12 cellular contexts compared by ENCODE assay signal in the genomic region with DNA sequence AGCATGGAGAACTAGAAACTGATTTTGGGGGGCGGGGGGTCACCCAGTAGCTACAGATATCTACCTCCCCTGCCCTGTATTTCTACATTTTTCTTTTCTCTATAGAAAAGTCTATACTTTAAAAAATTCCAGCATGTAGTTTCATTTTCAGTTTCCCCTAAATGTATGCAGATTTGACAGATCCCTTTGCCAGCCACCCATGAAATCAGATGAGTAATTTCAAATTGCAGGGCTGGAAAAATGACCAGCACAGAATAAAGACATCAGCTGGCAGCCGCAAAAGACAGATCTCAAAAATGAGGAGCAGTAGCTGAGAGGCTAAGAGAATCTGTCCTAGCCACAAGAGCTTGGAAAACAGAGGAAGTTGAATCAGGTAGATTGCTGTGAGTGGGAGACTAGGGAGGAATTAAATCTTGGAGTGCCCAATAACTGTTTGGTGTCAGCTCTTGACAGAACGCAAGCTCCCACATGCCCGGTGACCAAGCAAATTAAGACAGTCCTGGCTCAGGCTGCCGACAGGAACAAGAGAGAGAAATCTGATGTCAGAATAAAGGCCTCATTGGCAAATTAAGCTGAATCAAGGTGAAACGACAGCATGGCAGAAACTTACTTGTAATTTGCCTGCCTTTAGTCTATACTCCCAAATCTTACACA. TPM values are rescaled to one million over a fixed set of nuclear protein-coding genes. Genes with fewer than 3 reads are reported as not detected.
DNase-seq lines count a peak whose midpoint lies in the region; ATAC-seq and TF ChIP-seq lines count a peak whose summit lies in the region.
"Had no signal": no experiment of that assay in that cellular context is flagged by ENCODE, and none has a peak within 500 bp of the region (broad histone marks: within the 10 kb centered on the region; RNA-seq: fewer than 3 reads in every experiment).

No MANE protein-coding gene starts in this region.

- H3K79me2 ChIP-seq in GM23248 (ENCODE audit: insufficient read depth) (no peaks in the 10 kb centered on the region), PC-3 (ENCODE audit: low read length) (no peaks in the 10 kb centered on the region)

- H3K36me3 Mint-ChIP-seq in activated T-helper 17 cell treated with anti-CD3 and anti-CD28 coated beads, Interleukin-2, amount 50 U/mL, for 72 hours (ENCODE audit: low read depth), result no peaks in the 10 kb centered on the region
- H3K36me3 Mint-ChIP-seq: activated naive CD4-positive, alpha-beta T cell treated with anti-CD3 and anti-CD28 coated beads, Interleukin-2, amount 50 U/mL, for 24 hours; CD8-positive, alpha-beta memory T cell had no signal

- DNase-seq in AG08395 (ENCODE audit: low spot score) (peak; percentile 35), GM23248 (peak; percentile 27), heart right ventricle (peak in 1 of 2 donors; percentile 19), PC-3 (no peak), NCI-H146 treated with DMSO at 0.1 percent for 48 hours (lab: John Stamatoyannopoulos, UW; ENCODE audit: unreplicated experiment) (no peak)
- DNase-seq: activated CD4-positive, alpha-beta T cell treated with anti-CD3 and anti-CD28 coated beads, Interleukin-2, amount 50 U/mL, for 4 hours; CD8-positive, alpha-beta memory T cell had no signal

- no peak overlapping the region for H3K9ac ChIP-seq in GM23248
- no peak overlapping the region for H3K9ac ChIP-seq in PC-3 (ENCODE audit: low read length)

- H2AFZ ChIP-seq in GM23248 (no peak overlapping the region), PC-3 (ENCODE audit: low read length) (no peak overlapping the region)

- H3K27me3 ChIP-seq in GM23248 (replicated peaks; ENCODE audit: insufficient read depth) (peaks cover 4% of the 10 kb centered on the region; the same call in 1 of the 2 replicates), heart right ventricle (no peaks in the 10 kb centered on the region), PC-3 (ENCODE audit: low read length) (no peaks in the 10 kb centered on the region)

- in situ Hi-C loops in GM23248 (cut with MboI), result no loop called here

- no peaks in the 10 kb centered on the region for H3K9me3 Mint-ChIP-seq in activated T-helper 17 cell treated with anti-CD3 and anti-CD28 coated beads, Interleukin-2, amount 50 U/mL, for 72 hours
- H3K9me3 Mint-ChIP-seq: activated naive CD4-positive, alpha-beta T cell treated with anti-CD3 and anti-CD28 coated beads, Interleukin-2, amount 50 U/mL, for 24 hours; CD8-positive, alpha-beta memory T cell had no signal

- H3K27ac ChIP-seq in GM23248 (no peak overlapping the region), heart right ventricle (peak overlapping the region in 9 of 10 donors; percentile 48 to 87 (median 79)), PC-3 (ENCODE audit: low read length) (no peak overlapping the region)

- ATAC-seq in activated T-helper 17 cell treated with anti-CD3 and anti-CD28 coated beads, Interleukin-2, amount 50 U/mL, for 72 hours (replicated peaks), result no peak
- peak in 2 of 8 donors; percentile 33 to 44 for ATAC-seq in heart right ventricle
- no peak for ATAC-seq in HG03469 (IDR thresholded peaks at IDR 0.05; ENCODE audit: unreplicated experiment)
- ATAC-seq in PC-3, result no peak
- ATAC-seq in GM21423 (IDR thresholded peaks at IDR 0.05; ENCODE audit: unreplicated experiment), result no peak

- BruUV-seq in PC-3 (replicated peaks; lab: Mats Ljungman, UMichigan), result no TSS peak

- no peaks in the 10 kb centered on the region for H3K4me1 ChIP-seq in GM23248 (ENCODE audit: insufficient read depth)
- H3K4me1 ChIP-seq in heart right ventricle, result peaks cover 4 to 57% (median 38%) of the 10 kb centered on the region in 9 donors
- no peaks in the 10 kb centered on the region for H3K4me1 ChIP-seq in PC-3 (ENCODE audit: insufficient read depth, low read length)

- CTCF ChIA-PET in PC-3 (lab: Charles Lee), result no interaction called here

- H3K4me3 ChIP-seq in GM23248 (no peak overlapping the region), heart right ventricle (no peak overlapping the region), PC-3 (ENCODE audit: low read length) (no peak overlapping the region)
- H3K4me3 ChIP-seq: skin epidermis had no signal

- intact Hi-C loops in heart right ventricle (cut with DNase I) (loop anchor here in 2 of 10 donors (5.0 to 10.0 kb wide), 2 partner anchors 173 to 211 kb away; no protein-coding TSS in a partner anchor), PC-3 (cut with micrococcal nuclease) (no loop called here)

- WGBS in GM23248 (ENCODE audit: low coverage in 1 of 2, low lambda C conversion rate in 2 of 2, missing lambda C conversion rate in 2 of 2), 2 experiments, result 11 to 17% methylated on average over 6 of the region's 6 CpGs
- WGBS in heart right ventricle, 2 donors, result 56 to 64% methylated on average over 6 of the region's 6 CpGs

- peaks cover 5% of the 10 kb centered on the region for H3K4me1 Mint-ChIP-seq in activated T-helper 17 cell treated with anti-CD3 and anti-CD28 coated beads, Interleukin-2, amount 50 U/mL, for 72 hours

- H3K9me3 ChIP-seq in GM23248 (ENCODE audit: low read depth) (no peaks in the 10 kb centered on the region), heart right ventricle (no peaks in the 10 kb centered on the region), PC-3 (ENCODE audit: low read length) (no peaks in the 10 kb centered on the region)

- no peaks in the 10 kb centered on the region for H3K9me2 ChIP-seq in GM23248 (ENCODE audit: insufficient read depth)
- H3K9me2 ChIP-seq in PC-3 (replicated peaks; ENCODE audit: low read length), result no peaks in the 10 kb centered on the region

- H4K20me1 ChIP-seq in GM23248 (ENCODE audit: insufficient read depth), result no peaks in the 10 kb centered on the region
- H4K20me1 ChIP-seq in PC-3 (ENCODE audit: low read length), result no peaks in the 10 kb centered on the region

- H3F3A ChIP-seq in GM23248 (ENCODE audit: insufficient read depth), result no peaks in the 10 kb centered on the region
- no peaks in the 10 kb centered on the region for H3F3A ChIP-seq in PC-3 (ENCODE audit: low read length, unreplicated experiment)

- H3K27ac Mint-ChIP-seq in activated T-helper 17 cell treated with anti-CD3 and anti-CD28 coated beads, Interleukin-2, amount 50 U/mL, for 72 hours, result peak overlapping the region; percentile 59
- H3K27ac Mint-ChIP-seq: activated naive CD4-positive, alpha-beta T cell treated with anti-CD3 and anti-CD28 coated beads, Interleukin-2, amount 50 U/mL, for 24 hours had no signal

- H3K36me3 ChIP-seq in GM23248 (ENCODE audit: low read depth), result no peaks in the 10 kb centered on the region
- no peaks in the 10 kb centered on the region for H3K36me3 ChIP-seq in heart right ventricle
- H3K36me3 ChIP-seq in PC-3 (ENCODE audit: low read depth, low read length), result no peaks in the 10 kb centered on the region

- POLR2A ChIA-PET in PC-3 (lab: Charles Lee; ENCODE audit: unreplicated experiment), result no interaction called here

- H3K27me3 Mint-ChIP-seq in activated T-helper 17 cell treated with anti-CD3 and anti-CD28 coated beads, Interleukin-2, amount 50 U/mL, for 72 hours, result peaks cover 5% of the 10 kb centered on the region
- H3K27me3 Mint-ChIP-seq: activated naive CD4-positive, alpha-beta T cell treated with anti-CD3 and anti-CD28 coated beads, Interleukin-2, amount 50 U/mL, for 24 hours had no signal

- no peak overlapping the region for H3K4me3 Mint-ChIP-seq in activated T-helper 17 cell treated with anti-CD3 and anti-CD28 coated beads, Interleukin-2, amount 50 U/mL, for 72 hours
- H3K4me3 Mint-ChIP-seq: activated naive CD4-positive, alpha-beta T cell treated with anti-CD3 and anti-CD28 coated beads, Interleukin-2, amount 50 U/mL, for 24 hours had no signal

- TF ChIP-seq CTCF in heart right ventricle (IDR thresholded peaks at IDR 0.05) (no peak), PC-3 (conservative IDR thresholded peaks at IDR 0.05; ENCODE audit: low read depth, low read length) (no peak)

- H3K4me2 ChIP-seq in GM23248 (ENCODE audit: unreplicated experiment), result no peak overlapping the region
- H3K4me2 ChIP-seq in PC-3 (ENCODE audit: low read length), result no peak overlapping the region

RNA-seq across cellular contexts. Expression of gene ADRB1, which starts 24.5 kb away (rescaled TPM):
- not detected in 2 replicates for total RNA-seq in GM23248 (2014; rRNA removed; shearing (Covaris generic))
- polyA plus RNA-seq in GM23248 (2016; fragmentation: Nextera tagmentation; extraction: Ambion mirVana) (not detected in 2 replicates), heart right ventricle (10 to 100 TPM in 1 of 2 donors, 1 to 10 TPM in 1; 4.7 to 28.5 TPM)
- not detected for total RNA-seq in activated T-helper 17 cell treated with anti-CD3 and anti-CD28 coated beads, Interleukin-2, amount 50 U/mL, for 72 hours
- total RNA-seq in heart right ventricle (10 to 100 TPM; 24.4 to 98.7 (median 40.6) TPM), PC-3 (2014; rRNA removed) (0.15 and 0.29 TPM in 2 replicates)
- polyA plus RNA-seq: CD8-positive, alpha-beta memory T cell had no signal

Comparison
In these comparisons a context has a peak if more than half of its experiments do, and no peak if none do; other contexts are left out.
1. DNase-seq: peak in AG08395 (single experiment) and GM23248 (single experiment); none in PC-3 (single experiment) and NCI-H146 treated with DMSO at 0.1 percent for 48 hours (single experiment).
2. H3K27ac ChIP-seq: peak in heart right ventricle (9 of 10); none in GM23248 (single experiment) and PC-3 (single experiment).
3. RNA of gene ADRB1, which starts 24.5 kb away (total RNA-seq): 24.4 to 98.7 TPM in heart right ventricle; 0.15 to 0.29 TPM in PC-3, not detected in GM23248 and not detected in activated T-helper 17 cell treated with anti-CD3 and anti-CD28 coated beads, Interleukin-2, amount 50 U/mL, for 72 hours; every median in the first group is over 10 times any median in the second.